Comparison of ENCODE assay signal across 8 cellular contexts in genomic region chr11:93740802-93741093, GRCh38. TPM values are rescaled to one million over a fixed set of nuclear protein-coding genes. Genes with fewer than 3 reads are reported as not detected.
DNase-seq lines count a peak whose midpoint lies in the region; TF ChIP-seq lines count a peak whose summit lies in the region.

No MANE protein-coding gene starts in this region.

- H3K4me3 ChIP-seq in MG63 (peak overlapping the region; percentile 99), hepatocyte (peak overlapping the region; percentile 45), skeletal muscle satellite cell (ENCODE audit: low read length) (peak overlapping the region; percentile 80)

- H3K36me3 Mint-ChIP-seq in H9 (ENCODE audit: insufficient read depth in 1 of 3, low read depth in 3 of 3): peaks cover 54 to 65% (median 54%) of the 10 kb centered on the region in 3 experiments

- H2AFZ ChIP-seq in H9 (ENCODE audit: low read length): no peak overlapping the region
- peak overlapping the region; percentile 26 for H2AFZ ChIP-seq in hepatocyte

- peak overlapping the region; percentile 54 for H4K5ac ChIP-seq in H9 (ENCODE audit: insufficient read length, low read depth, low read length)

- H2BK15ac ChIP-seq in H9 (ENCODE audit: low read depth, low read length): no peak overlapping the region

- H2BK120ac ChIP-seq in H9 (ENCODE audit: low read depth, low read length, poor library complexity, severe bottlenecking): no peak overlapping the region

- no peak overlapping the region for H2AK5ac ChIP-seq in H9 (ENCODE audit: insufficient read length, low read length)

- H3K36me3 ChIP-seq in MG63: peaks cover 54% of the 10 kb centered on the region
- peaks cover 20% of the 10 kb centered on the region for H3K36me3 ChIP-seq in hepatocyte (replicated peaks; ENCODE audit: insufficient read depth, low read depth)
- peaks cover 54% of the 10 kb centered on the region for H3K36me3 ChIP-seq in skeletal muscle satellite cell (ENCODE audit: insufficient read depth, low read length)

- no peaks in the 10 kb centered on the region for H4K20me1 ChIP-seq in H9 (ENCODE audit: control insufficient read depth, insufficient read depth, insufficient read length)
- peaks cover 46% of the 10 kb centered on the region for H4K20me1 ChIP-seq in hepatocyte (ENCODE audit: insufficient read depth, poor library complexity, severe bottlenecking)

- H3K4me2 ChIP-seq in H9 (ENCODE audit: insufficient read depth, insufficient read length, low read length): peak overlapping the region; percentile 95
- H3K4me2 ChIP-seq in hepatocyte: peak overlapping the region; percentile 75
- peak overlapping the region; percentile 93 for H3K4me2 ChIP-seq in skeletal muscle satellite cell (ENCODE audit: low read length)

- peak overlapping the region; percentile 97; the same call in 1 of the 2 replicates for H3K14ac ChIP-seq in H9 (ENCODE audit: insufficient read depth, low read length)

- no peaks in the 10 kb centered on the region; a peak in 1 of 5 replicates for H3K9me3 Mint-ChIP-seq in H9

- peak overlapping the region; percentile 100 for H3K4me3 Mint-ChIP-seq in H9

- DNase-seq in G401 (ENCODE audit: low spot score): peak; percentile 55
- no peak for DNase-seq in H9
- DNase-seq in MG63: peak; percentile 69
- peak; percentile 71 for DNase-seq in SW480 (ENCODE audit: low spot score)
- peak; percentile 74 for DNase-seq in hepatocyte (ENCODE audit: low spot score)
- no peak for DNase-seq in mesenteric fat pad (ENCODE audit: low spot score)

- H3K9me3 ChIP-seq in H9 (ENCODE audit: control insufficient read depth, low read depth, low read length) (no peaks in the 10 kb centered on the region), MG63 (no peaks in the 10 kb centered on the region; the same call in 1 of the 2 replicates), hepatocyte (ENCODE audit: low read depth) (no peaks in the 10 kb centered on the region), skeletal muscle satellite cell (replicated peaks; ENCODE audit: low read length) (no peaks in the 10 kb centered on the region)

- no peak overlapping the region for H3K23ac ChIP-seq in H9 (ENCODE audit: insufficient read length, low read depth, low read length)

- no peak overlapping the region for H2BK5ac ChIP-seq in H9 (ENCODE audit: insufficient read length, low read length)

- in situ Hi-C loops in G401 (cut with HindIII; ENCODE audit: low sequenced_read_pairs): no loop called here

- H3K9me2 ChIP-seq in hepatocyte (replicated peaks; ENCODE audit: insufficient read depth): no peaks in the 10 kb centered on the region

- H3K4me1 ChIP-seq in H9 (ENCODE audit: insufficient read depth, low read length) (no peaks in the 10 kb centered on the region), hepatocyte (ENCODE audit: insufficient read depth) (peaks cover 39% of the 10 kb centered on the region), skeletal muscle satellite cell (ENCODE audit: control insufficient read depth, insufficient read depth, low read length) (peaks cover 29% of the 10 kb centered on the region)

- WGBS in H9 (ENCODE audit: extremely low coverage, insufficient read length, low lambda C conversion rate): no CpG with 5 or more reads among the region's 18 CpGs
- under 1% methylated on average over 18 of the region's 18 CpGs for WGBS in hepatocyte (ENCODE audit: low lambda C conversion rate, missing lambda C conversion rate)

- no peak overlapping the region for H3T11ph ChIP-seq in H9 (ENCODE audit: low read length)

- peak overlapping the region; percentile 59 for H3K27ac ChIP-seq in H9 (ENCODE audit: insufficient read length, low read depth, low read length)
- peak overlapping the region; percentile 90 for H3K27ac ChIP-seq in angular gyrus (ENCODE audit: low read depth, low read length)
- peak overlapping the region; percentile 97 for H3K27ac ChIP-seq in hepatocyte

- H3K27me3 Mint-ChIP-seq in H9 (ENCODE audit: low read depth): peaks cover 2% of the 10 kb centered on the region; the same call in 1 of the 2 replicates

- TF ChIP-seq CTCF in H9 (conservative IDR thresholded peaks at IDR 0.05) (no peak), hepatocyte (IDR thresholded peaks at IDR 0.05; ENCODE audit: poor library complexity) (no peak)

- peaks cover 39 to 57% of the 10 kb centered on the region in 2 experiments for H3K4me1 Mint-ChIP-seq in H9

- no peak overlapping the region for H4K8ac ChIP-seq in H9 (replicated peaks; ENCODE audit: insufficient read length, low read depth, low read length)

- peak overlapping the region; percentile 26 for H3K56ac ChIP-seq in H9 (ENCODE audit: insufficient read length, low read depth, low read length)

- no peak overlapping the region for H2BK12ac ChIP-seq in H9 (ENCODE audit: insufficient read length, low read depth, low read length)

- no peak overlapping the region for H4K91ac ChIP-seq in H9 (ENCODE audit: insufficient read length, low read depth, low read length)

- H3K23me2 ChIP-seq in H9 (ENCODE audit: insufficient read length, low read depth, low read length, poor library complexity, severe bottlenecking): peaks cover 11% of the 10 kb centered on the region

- H3K27me3 ChIP-seq in H9 (ENCODE audit: insufficient read depth, low read length) (no peaks in the 10 kb centered on the region), MG63 (no peaks in the 10 kb centered on the region), hepatocyte (no peaks in the 10 kb centered on the region), skeletal muscle satellite cell (ENCODE audit: control insufficient read depth, insufficient read depth, low read length) (no peaks in the 10 kb centered on the region)

- H3K79me2 ChIP-seq in H9 (ENCODE audit: insufficient read depth, low read length) (peaks cover 23% of the 10 kb centered on the region; the same call in 1 of the 2 replicates), hepatocyte (peaks cover 73% of the 10 kb centered on the region)

- no peak overlapping the region; the same call in 1 of the 2 replicates for H3K4ac ChIP-seq in H9 (ENCODE audit: low read depth, low read length)

- peak overlapping the region; percentile 93 for H3K18ac ChIP-seq in H9 (ENCODE audit: insufficient read length, low read depth, low read length)

- H3K79me1 ChIP-seq in H9 (ENCODE audit: insufficient read depth, low read depth, low read length, poor library complexity, severe bottlenecking): no peaks in the 10 kb centered on the region

- H3K9ac ChIP-seq in H9 (ENCODE audit: extremely low read depth, insufficient read length, low read length) (peak overlapping the region; percentile 91), skeletal muscle satellite cell (ENCODE audit: low read depth, low read length) (peak overlapping the region; percentile 99)

- H2BK20ac ChIP-seq in H9 (ENCODE audit: low read depth, low read length, poor library complexity, severe bottlenecking): no peak overlapping the region

- H3K27ac Mint-ChIP-seq in H9: peak overlapping the region; percentile 99 to 100 (median 100)

RNA-seq across cellular contexts. Expression of gene TAF1D, which starts 0.5 kb away (rescaled TPM):
- 108 and 182 TPM in 2 replicates for total RNA-seq in G401 (2014; rRNA removed; shearing (Covaris generic))
- 258 and 272 TPM in 2 replicates for total RNA-seq in H9 (2021)
- 92.0 and 171 TPM in 2 replicates for total RNA-seq in MG63 (2014; rRNA removed; shearing (Covaris generic); ENCODE audit: low replicate concordance)
- 240 and 318 TPM in 2 replicates for total RNA-seq in hepatocyte
- 42.1 and 51.9 TPM in 2 replicates for polyA plus RNA-seq in hepatocyte
- total RNA-seq in skeletal muscle satellite cell (2012; rRNA removed): 157 and 165 TPM in 2 replicates
- 117 TPM for total RNA-seq in mesenteric fat pad

RNA-seq across cellular contexts. Expression of gene C11orf54, which starts 0.7 kb away (rescaled TPM):
- total RNA-seq in G401 (2014; rRNA removed; shearing (Covaris generic)): 10.7 and 21.2 TPM in 2 replicates
- total RNA-seq in H9 (2021) (16.1 and 18.0 TPM in 2 replicates), hepatocyte (72.0 and 75.6 TPM in 2 replicates), mesenteric fat pad (21.1 TPM)
- 19.3 and 31.7 TPM in 2 replicates for total RNA-seq in MG63 (2014; rRNA removed; shearing (Covaris generic); ENCODE audit: low replicate concordance)
- polyA plus RNA-seq in hepatocyte: 31.1 and 32.9 TPM in 2 replicates
- total RNA-seq in skeletal muscle satellite cell (2012; rRNA removed): 9.0 and 15.7 TPM in 2 replicates

RNA-seq across cellular contexts. Expression of gene MED17, which starts 43.3 kb away (rescaled TPM):
- 34.2 and 38.6 TPM in 2 replicates for total RNA-seq in G401 (2014; rRNA removed; shearing (Covaris generic))
- total RNA-seq in H9 (2021): 38.3 and 43.3 TPM in 2 replicates
- 27.1 and 33.3 TPM in 2 replicates for total RNA-seq in MG63 (2014; rRNA removed; shearing (Covaris generic); ENCODE audit: low replicate concordance)
- 30.9 and 33.7 TPM in 2 replicates for total RNA-seq in hepatocyte
- polyA plus RNA-seq in hepatocyte: 18.3 and 32.5 TPM in 2 replicates
- total RNA-seq in skeletal muscle satellite cell (2012; rRNA removed): 25.6 and 28.9 TPM in 2 replicates
- 24.7 TPM for total RNA-seq in mesenteric fat pad

Comparison
In these comparisons a context has a peak if more than half of its experiments do, and no peak if none do; other contexts are left out.
1. DNase-seq: peak in G401 (single experiment), MG63 (single experiment), SW480 (single experiment) and hepatocyte (single experiment); none in H9 (single experiment) and mesenteric fat pad (single experiment).
2. H3K4me3 ChIP-seq: peak in every context shown above with its lines; median percentile 99 in MG63; 80 in skeletal muscle satellite cell; 45 in hepatocyte.
3. Peak in every context shown above with its lines, with median percentiles within 50 percentile points of each other: H3K27ac ChIP-seq and H3K4me2 ChIP-seq.